ENCODE assay signal across 26 cellular contexts in genomic region chr22:45265546-45265945, GRCh38. TPM values are rescaled to one million over a fixed set of nuclear protein-coding genes. Genes with fewer than 3 reads are reported as not detected.
A peak's percentile ranks its signal among the peaks of the same experiment; 100 is the strongest.
DNase-seq lines count a peak whose midpoint lies in the region; TF ChIP-seq lines count a peak whose summit lies in the region.
"Had no signal": no experiment of that assay in that cellular context is flagged by ENCODE, and none has a peak within 500 bp of the region (broad histone marks: within the 10 kb centered on the region; RNA-seq: fewer than 3 reads in every experiment).

No MANE protein-coding gene starts in this region.

- no peaks in the 10 kb centered on the region for H3K36me3 ChIP-seq in BLaER1 treated with 17β-estradiol and CSF1 and Interleukin-3, amounts not matched to agents 10 nM and 100 nM
- no peaks in the 10 kb centered on the region for H3K36me3 ChIP-seq in Karpas-422 (ENCODE audit: insufficient read depth, low read length)
- no peaks in the 10 kb centered on the region for H3K36me3 ChIP-seq in uterus
- H3K36me3 ChIP-seq: Peyer's patch had no signal

- no peak for TF ChIP-seq CTCF in fibroblast of the aortic adventitia (IDR thresholded peaks at IDR 0.05; ENCODE audit: insufficient read depth, low read length)
- TF ChIP-seq CTCF in uterus (IDR thresholded peaks at IDR 0.05) = no peak

- H3K79me2 ChIP-seq in Karpas-422 (ENCODE audit: low read length) = no peaks in the 10 kb centered on the region

- H3K9me3 ChIP-seq in BLaER1 treated with 17β-estradiol and CSF1 and Interleukin-3, amounts not matched to agents 10 nM and 100 nM (replicated peaks in 1 of 11) = no peaks in the 10 kb centered on the region
- H3K9me3 ChIP-seq in Karpas-422 (ENCODE audit: low read length) (no peaks in the 10 kb centered on the region), uterus (no peaks in the 10 kb centered on the region)
- H3K9me3 ChIP-seq: A549, Peyer's patch had no signal

- H3K9me2 ChIP-seq in Karpas-422 (replicated peaks; ENCODE audit: insufficient read depth, low read length) = no peaks in the 10 kb centered on the region

- H3K4me3 ChIP-seq in BLaER1 treated with 17β-estradiol and CSF1 and Interleukin-3, amounts not matched to agents 10 nM and 100 nM = no peak overlapping the region
- no peak overlapping the region for H3K4me3 ChIP-seq in Karpas-422 (ENCODE audit: low read length)
- H3K4me3 ChIP-seq in fibroblast of the aortic adventitia (ENCODE audit: low read depth, low read length) = no peak overlapping the region
- no peak overlapping the region for H3K4me3 ChIP-seq in uterus
- H3K4me3 ChIP-seq: A549, K562, Peyer's patch, SK-N-MC had no signal

- H3K4me1 ChIP-seq in BLaER1 treated with 17β-estradiol and CSF1 and Interleukin-3, amounts not matched to agents 10 nM and 100 nM = peaks cover 57 to 84% (median 73%) of the 10 kb centered on the region in 10 experiments
- peaks cover 53% of the 10 kb centered on the region for H3K4me1 ChIP-seq in Karpas-422 (ENCODE audit: low read length)
- no peaks in the 10 kb centered on the region for H3K4me1 ChIP-seq in uterus

- intact Hi-C loops in uterus (cut with DNase I; ENCODE audit: low total_unique reads) = loop anchor here (5.0 kb wide), 2 partner anchors 167 to 287 kb away; no protein-coding TSS in a partner anchor

- peak overlapping the region in 9 of 11 experiments; percentile 40 to 98 (median 95); a peak in 17 of 22 replicates for H3K4me2 ChIP-seq in BLaER1 treated with 17β-estradiol and CSF1 and Interleukin-3, amounts not matched to agents 10 nM and 100 nM
- peak overlapping the region; percentile 20 for H3K4me2 ChIP-seq in Karpas-422 (ENCODE audit: low read depth, low read length, poor library complexity, severe bottlenecking)
- H3K4me2 ChIP-seq: A549 had no signal

- peaks cover 0 to 12% (median 7%) of the 10 kb centered on the region in 11 experiments; a peak in 12 of 22 replicates for H3K27me3 ChIP-seq in BLaER1 treated with 17β-estradiol and CSF1 and Interleukin-3, amounts not matched to agents 10 nM and 100 nM
- H3K27me3 ChIP-seq in Karpas-422 (ENCODE audit: low read length) (0 out of 2 replicates have a peak, but pooled peaks cover 3% of the 10 kb centered on the region), uterus (no peaks in the 10 kb centered on the region)
- H3K27me3 ChIP-seq: Peyer's patch had no signal

- H2AFZ ChIP-seq in Karpas-422 (ENCODE audit: low read length) = no peak overlapping the region

- no peak for TF ChIP-seq POLR2A in uterus (IDR thresholded peaks at IDR 0.05)

- DNase-seq in Karpas-422 (no peak), amniotic epithelial cell (ENCODE audit: low read depth) (peak; percentile 78), fibroblast of the aortic adventitia (ENCODE audit: low read depth) (peak; percentile 22), AG20443 (ENCODE audit: low spot score) (no peak), ecto neural progenitor cell (ENCODE audit: low spot score) (no peak), amygdala (lab: John Stamatoyannopoulos, UW) (no peak), uterus (no peak)
- DNase-seq: Calu3, DMS79 treated with DMSO at 0.1 percent for 48 hours, H9, NCI-H1092, NCI-H1417 treated with DMSO at 0.1 percent for 48 hours, NCI-H1694 treated with DMSO at 0.1 percent for 48 hours, NCI-H2081 treated with DMSO at 0.1 percent for 48 hours, NCI-H2171, NCI-H226, NCI-H510A, NCI-H69, Peyer's patch, SIG-M5 had no signal

- H4K20me1 ChIP-seq in BLaER1 treated with 17β-estradiol and CSF1 and Interleukin-3, amounts not matched to agents 10 nM and 100 nM = peaks cover 0 to 19% (median 9%) of the 10 kb centered on the region in 11 experiments; a peak in 16 of 22 replicates
- H4K20me1 ChIP-seq in Karpas-422 (ENCODE audit: insufficient read depth, low read depth, low read length) = no peaks in the 10 kb centered on the region; the same call in 1 of the 2 replicates

- H3K9ac ChIP-seq in BLaER1 treated with 17β-estradiol and CSF1 and Interleukin-3, amounts not matched to agents 10 nM and 100 nM = no peak overlapping the region
- H3K9ac ChIP-seq in Karpas-422 (ENCODE audit: low read length) = no peak overlapping the region

- peak overlapping the region in 1 of 11 experiments; percentile 9; a peak in 1 of 22 replicates for H3K27ac ChIP-seq in BLaER1 treated with 17β-estradiol and CSF1 and Interleukin-3, amounts not matched to agents 10 nM and 100 nM
- no peak overlapping the region for H3K27ac ChIP-seq in Karpas-422 (ENCODE audit: low read length)
- H3K27ac ChIP-seq in uterus = no peak overlapping the region
- H3K27ac ChIP-seq: A549, Peyer's patch, SK-N-MC had no signal

RNA-seq across cellular contexts. Expression of gene UPK3A, which starts 19.2 kb away (rescaled TPM):
- not detected in 2 replicates for total RNA-seq in Karpas-422 (2014; rRNA removed; shearing (Covaris generic); ENCODE audit: low replicate concordance)
- total RNA-seq in fibroblast of the aortic adventitia (ENCODE audit: low replicate concordance) (not detected in 2 replicates), uterus (not detected)
- total RNA-seq: Calu3, H9, K562, LHCN-M2, MCF 10A had no signal

RNA-seq across cellular contexts. Expression of gene KIAA0930, which starts 24.9 kb away (rescaled TPM):
- 19.3 and 33.5 TPM in 2 replicates for total RNA-seq in Karpas-422 (2014; rRNA removed; shearing (Covaris generic); ENCODE audit: low replicate concordance)
- 36.2 and 36.4 TPM in 2 replicates for total RNA-seq in fibroblast of the aortic adventitia (ENCODE audit: low replicate concordance)
- 10 to 100 TPM in 3 of 4 donors, 1 to 10 TPM in 1; 9.4 to 31.8 (median 19.6) TPM for total RNA-seq in uterus

RNA-seq across cellular contexts. Expression of gene FAM118A, which starts 44.2 kb away (rescaled TPM):
- total RNA-seq in Karpas-422 (2014; rRNA removed; shearing (Covaris generic); ENCODE audit: low replicate concordance) = 72.2 and 83.3 TPM in 2 replicates
- total RNA-seq in fibroblast of the aortic adventitia (ENCODE audit: low replicate concordance) (18.4 and 78.0 TPM in 2 replicates), uterus (10 to 100 TPM; 16.5 to 97.9 (median 46.7) TPM)

Comparison
In these comparisons a context has a peak if more than half of its experiments do, and no peak if none do; other contexts are left out.
1. DNase-seq: peak in amniotic epithelial cell (single experiment) and fibroblast of the aortic adventitia (single experiment); none in Karpas-422 (single experiment), AG20443 (single experiment), ecto neural progenitor cell (single experiment), amygdala (0 of 56) and uterus (0 of 2).